ENCODE assay signal across 8 cellular contexts in genomic region chr2:1744446-1745170, GRCh38. TPM values are rescaled to one million over a fixed set of nuclear protein-coding genes. Genes with fewer than 3 reads are reported as not detected.
A peak's percentile ranks its signal among the peaks of the same experiment; 100 is the strongest.
DNase-seq lines count a peak whose midpoint lies in the region; ATAC-seq and TF ChIP-seq lines count a peak whose summit lies in the region.

A gene with protein sequence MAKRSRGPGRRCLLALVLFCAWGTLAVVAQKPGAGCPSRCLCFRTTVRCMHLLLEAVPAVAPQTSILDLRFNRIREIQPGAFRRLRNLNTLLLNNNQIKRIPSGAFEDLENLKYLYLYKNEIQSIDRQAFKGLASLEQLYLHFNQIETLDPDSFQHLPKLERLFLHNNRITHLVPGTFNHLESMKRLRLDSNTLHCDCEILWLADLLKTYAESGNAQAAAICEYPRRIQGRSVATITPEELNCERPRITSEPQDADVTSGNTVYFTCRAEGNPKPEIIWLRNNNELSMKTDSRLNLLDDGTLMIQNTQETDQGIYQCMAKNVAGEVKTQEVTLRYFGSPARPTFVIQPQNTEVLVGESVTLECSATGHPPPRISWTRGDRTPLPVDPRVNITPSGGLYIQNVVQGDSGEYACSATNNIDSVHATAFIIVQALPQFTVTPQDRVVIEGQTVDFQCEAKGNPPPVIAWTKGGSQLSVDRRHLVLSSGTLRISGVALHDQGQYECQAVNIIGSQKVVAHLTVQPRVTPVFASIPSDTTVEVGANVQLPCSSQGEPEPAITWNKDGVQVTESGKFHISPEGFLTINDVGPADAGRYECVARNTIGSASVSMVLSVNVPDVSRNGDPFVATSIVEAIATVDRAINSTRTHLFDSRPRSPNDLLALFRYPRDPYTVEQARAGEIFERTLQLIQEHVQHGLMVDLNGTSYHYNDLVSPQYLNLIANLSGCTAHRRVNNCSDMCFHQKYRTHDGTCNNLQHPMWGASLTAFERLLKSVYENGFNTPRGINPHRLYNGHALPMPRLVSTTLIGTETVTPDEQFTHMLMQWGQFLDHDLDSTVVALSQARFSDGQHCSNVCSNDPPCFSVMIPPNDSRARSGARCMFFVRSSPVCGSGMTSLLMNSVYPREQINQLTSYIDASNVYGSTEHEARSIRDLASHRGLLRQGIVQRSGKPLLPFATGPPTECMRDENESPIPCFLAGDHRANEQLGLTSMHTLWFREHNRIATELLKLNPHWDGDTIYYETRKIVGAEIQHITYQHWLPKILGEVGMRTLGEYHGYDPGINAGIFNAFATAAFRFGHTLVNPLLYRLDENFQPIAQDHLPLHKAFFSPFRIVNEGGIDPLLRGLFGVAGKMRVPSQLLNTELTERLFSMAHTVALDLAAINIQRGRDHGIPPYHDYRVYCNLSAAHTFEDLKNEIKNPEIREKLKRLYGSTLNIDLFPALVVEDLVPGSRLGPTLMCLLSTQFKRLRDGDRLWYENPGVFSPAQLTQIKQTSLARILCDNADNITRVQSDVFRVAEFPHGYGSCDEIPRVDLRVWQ (N-terminal part only) (minus strand): TSS chr2:1744515. CDS start chr2:1744455, 60 bp downstream.

- RAD21 ChIA-PET in HCT116 (lab: Charles Lee; ENCODE audit: low non-redundant PET in 1 of 2, low total read pairs in 2 of 2, uncharacterized antibody in 2 of 2, unreplicated experiment in 2 of 2), result no interaction called here

- H3K9ac ChIP-seq in HCT116 (ENCODE audit: low read length), result no peak within 1 kb of the TSS

- no peak within 1 kb of the TSS for H2AFZ ChIP-seq in HCT116 (ENCODE audit: low read depth, low read length, poor library complexity, severe bottlenecking)

- peak within 1 kb of the TSS; percentile 43 to 44 for H3K4me3 ChIP-seq in HCT116 (replicated peaks in 1 of 2; ENCODE audit: low read depth in 1 of 2, low read length in 2 of 2)
- H3K4me3 ChIP-seq in SJSA1, result peak within 1 kb of the TSS; percentile 95
- peak within 1 kb of the TSS; percentile 64 for H3K4me3 ChIP-seq in fibroblast of mammary gland (ENCODE audit: control insufficient read depth, low read depth, low read length)

- H3K27ac ChIP-seq in HCT116 (ENCODE audit: low read depth, low read length) (peak within 1 kb of the TSS; percentile 43; the same call in 1 of the 2 replicates), SJSA1 (peak within 1 kb of the TSS; percentile 85)

- no peaks in the 10 kb centered on the region for H3K9me3 Mint-ChIP-seq in natural killer cell

- no peak for TF ChIP-seq POLR2A in HCT116 (IDR thresholded peaks at IDR 0.05; ENCODE audit: borderline replicate concordance, extremely low read depth, insufficient read depth, insufficient read length)

- CTCF ChIA-PET in HCT116 (lab: Charles Lee), result no interaction called here

- no peaks in the 10 kb centered on the region for H3K79me2 ChIP-seq in HCT116 (ENCODE audit: insufficient read depth, low read length)

- no peaks in the 10 kb centered on the region for H3K9me3 ChIP-seq in HCT116 (ENCODE audit: control insufficient read depth in 1 of 2, insufficient read depth in 1 of 2, low read depth in 1 of 2, low read length in 2 of 2)
- no peaks in the 10 kb centered on the region for H3K9me3 ChIP-seq in SJSA1 (replicated peaks)

- H3K36me3 Mint-ChIP-seq in natural killer cell, result no peaks in the 10 kb centered on the region

- peaks cover 33 to 38% of the 10 kb centered on the region in 2 donors for H3K27me3 Mint-ChIP-seq in natural killer cell (ENCODE audit: low read depth in 2 of 2)

- TF ChIP-seq CTCF in HCT116 (IDR thresholded peaks at IDR 0.05 in 2 of 3, conservative IDR thresholded peaks at IDR 0.05 in 1 of 3; ENCODE audit: borderline replicate concordance in 1 of 3, insufficient read depth in 1 of 3, low read depth in 2 of 3, low read length in 2 of 3) (no peak), fibroblast of mammary gland (conservative IDR thresholded peaks at IDR 0.05; ENCODE audit: control insufficient read depth, insufficient read depth, low read depth, low read length) (no peak), natural killer cell (IDR thresholded peaks at IDR 0.05) (no peak), GM20000 (IDR thresholded peaks at IDR 0.05; ENCODE audit: extremely low read depth, missing control alignments) (no peak)

- POLR2A ChIA-PET in HCT116 (lab: Charles Lee), result no interaction called here

- peaks cover 0 to 2% of the 10 kb centered on the region in 2 experiments; a peak in 1 of 4 replicates for H3K4me1 ChIP-seq in HCT116 (ENCODE audit: control insufficient read depth in 1 of 2, insufficient read depth in 2 of 2, low read length in 2 of 2)
- peaks cover 60% of the 10 kb centered on the region for H3K4me1 ChIP-seq in SJSA1 (replicated peaks)

- H3K36me3 ChIP-seq in HCT116 (ENCODE audit: control insufficient read depth in 1 of 2, insufficient read depth in 2 of 2, low read length in 2 of 2) (no peaks in the 10 kb centered on the region), SJSA1 (peaks cover 18% of the 10 kb centered on the region)

- DNase-seq in HCT116 (ENCODE audit: low read depth, low spot score) (no peak), SJSA1 (ENCODE audit: low read depth in 1 of 2, low spot score in 2 of 2) (peak; percentile 76 to 85), fibroblast of mammary gland (ENCODE audit: low read depth) (peak; percentile 66), natural killer cell (no peak), cerebellar cortex (ENCODE audit: low spot score) (no peak), GM20000 (ENCODE audit: low spot score) (no peak), NCI-H2107 treated with DMSO at 0.1 percent for 48 hours (lab: John Stamatoyannopoulos, UW; ENCODE audit: unreplicated experiment) (no peak)
- DNase-seq in stimulated activated naive CD4-positive, alpha-beta T cell treated with Interleukin-2 at 50 U/mL for 16 hours (lab: John Stamatoyannopoulos, UW), result no peak

- H3K4me2 ChIP-seq in HCT116 (ENCODE audit: low read length), result peak within 1 kb of the TSS; percentile 62

- no TSS peak for BruUV-seq in HCT116 (replicated peaks; lab: Mats Ljungman, UMichigan)

- H3K4me3 Mint-ChIP-seq in natural killer cell, result peak within 1 kb of the TSS; percentile 77

- no peaks in the 10 kb centered on the region for H3K9me2 ChIP-seq in HCT116 (ENCODE audit: insufficient read depth)

- ATAC-seq in HCT116, result peak; percentile 60
- no peak for ATAC-seq in natural killer cell

- H3K27ac Mint-ChIP-seq in natural killer cell, result no peak within 1 kb of the TSS

- peaks cover 3% of the 10 kb centered on the region; the same call in 1 of the 2 replicates for H3K27me3 ChIP-seq in HCT116 (ENCODE audit: insufficient read depth, low read length)
- H3K27me3 ChIP-seq in SJSA1 (replicated peaks), result no peaks in the 10 kb centered on the region; the same call in 1 of the 2 replicates

- no peak for TF ChIP-seq RAD21 in HCT116 (IDR thresholded peaks at IDR 0.05; ENCODE audit: low read depth)

- intact Hi-C loops in HCT116 (cut with micrococcal nuclease) (no loop called here), natural killer cell (cut with micrococcal nuclease) (no loop called here)

- peaks cover 0 to 4% of the 10 kb centered on the region in 2 donors for H3K4me1 Mint-ChIP-seq in natural killer cell

- H4K20me1 ChIP-seq in HCT116 (ENCODE audit: insufficient read depth), result no peaks in the 10 kb centered on the region

TF ChIP-seq in HCT116, 20 proteins besides CTCF, POLR2A, EP300 and RAD21:
- no peak for TF ChIP-seq POLR2AphosphoS5 (IDR thresholded peaks at IDR 0.05; ENCODE audit: low read depth, low read length)
- no peak for TF ChIP-seq SP1 (IDR thresholded peaks at IDR 0.05; ENCODE audit: low read depth)
- TF ChIP-seq CBX3 (IDR thresholded peaks at IDR 0.05; ENCODE audit: low read depth), result no peak
- no peak for TF ChIP-seq ZBTB33 (IDR thresholded peaks at IDR 0.05; ENCODE audit: extremely low read depth, insufficient replicate concordance, low read length)
- no peak for TF ChIP-seq SIN3A (IDR thresholded peaks at IDR 0.05; ENCODE audit: low read depth)
- TF ChIP-seq YY1 (IDR thresholded peaks at IDR 0.05; ENCODE audit: extremely low read depth, insufficient replicate concordance, low read depth, low read length), result no peak
- no peak for TF ChIP-seq JUND (IDR thresholded peaks at IDR 0.05)
- no peak for TF ChIP-seq ZFX (IDR thresholded peaks at IDR 0.05)
- TF ChIP-seq CEBPB (IDR thresholded peaks at IDR 0.05; ENCODE audit: low read depth), result no peak
TF ChIP-seq in HCT116: peak in this region for 0.

RNA-seq across cellular contexts. Expression of the gene that starts here (rescaled TPM):
- 10.7 TPM for total RNA-seq in HCT116 (2021; ENCODE audit: unreplicated experiment)
- 5.1 and 6.4 TPM in 2 replicates for polyA plus RNA-seq in HCT116 (2012)
- 199 and 310 TPM in 2 replicates for total RNA-seq in SJSA1 (2014; rRNA removed; shearing (Covaris generic))
- total RNA-seq in natural killer cell, result 1 to 10 TPM; 2.1 to 3.7 (median 2.5) TPM

Comparison
In these comparisons a context has a peak if more than half of its experiments do, and no peak if none do; other contexts are left out.
1. RNA of the gene that starts here (total RNA-seq): 199 to 310 TPM in SJSA1; 10.7 TPM in HCT116 (single experiment) and 2.1 to 3.7 TPM in natural killer cell; every median in the first group is over 10 times any median in the second.
2. DNase-seq: peak in SJSA1 (2 of 2) and fibroblast of mammary gland (single experiment); none in HCT116 (single experiment), natural killer cell (single experiment), cerebellar cortex (single experiment), stimulated activated naive CD4-positive, alpha-beta T cell treated with Interleukin-2 at 50 U/mL for 16 hours (single experiment), GM20000 (single experiment) and NCI-H2107 treated with DMSO at 0.1 percent for 48 hours (single experiment).
3. H3K4me3 ChIP-seq: peak in every context shown above with its lines; median percentile 95 in SJSA1; 64 in fibroblast of mammary gland; 44 in HCT116.